ENCODE assay signal across 15 cellular contexts in the genomic region with DNA sequence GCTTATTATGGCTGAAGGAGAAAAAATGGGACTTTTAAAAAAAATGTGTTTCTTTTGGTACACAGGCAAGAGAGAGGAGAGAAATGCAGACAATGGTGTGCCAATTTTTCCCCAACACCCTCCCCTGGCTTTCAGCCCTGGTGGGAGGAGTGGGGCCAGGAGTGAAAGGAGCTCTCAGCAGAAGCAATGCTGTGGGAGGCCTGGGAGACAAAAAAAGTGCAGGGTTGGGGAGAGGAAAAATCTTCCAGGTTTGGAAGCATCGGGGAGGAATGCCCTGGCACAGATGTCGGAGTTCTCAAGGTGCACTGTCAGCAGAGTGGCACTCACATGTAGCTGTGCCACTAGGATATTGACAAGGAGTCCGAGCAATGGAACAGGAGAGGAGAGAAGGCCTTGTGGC.
"Had no signal": no experiment of that assay in that cellular context is flagged by ENCODE, and none has a peak within 500 bp of the region (broad histone marks: within the 10 kb centered on the region; RNA-seq: fewer than 3 reads in every experiment).

No MANE protein-coding gene starts in this region.

- H3K27ac ChIP-seq: epithelial cell of prostate, gastroesophageal sphincter, neutrophil, right atrium auricular region, skin epidermis, uterus had no signal

- ATAC-seq: gastroesophageal sphincter had no signal

- H3K9me3 Mint-ChIP-seq: activated naive CD4-positive, alpha-beta T cell treated with anti-CD3 and anti-CD28 coated beads, Interleukin-2, amount 50 U/mL, for 24 hours; central memory CD8-positive, alpha-beta T cell; mesothelial cell of epicardium had no signal

- H3K4me3 ChIP-seq: gastroesophageal sphincter, right atrium auricular region, skin epidermis, uterus had no signal

- DNase-seq: activated CD4-positive, alpha-beta T cell treated with anti-CD3 and anti-CD28 coated beads, Interleukin-2, amount 50 U/mL, for 1 hour; activated CD4-positive, CD25-positive, alpha-beta regulatory T cell; activated T-cell treated with anti-CD3 and anti-CD28 coated beads, Interleukin-2, amount 50 U/mL, for 1 hour; cortex of kidney; effector CD8-positive, alpha-beta T cell; hippocampal formation; uterus had no signal

- H3K27ac Mint-ChIP-seq: activated naive CD4-positive, alpha-beta T cell treated with anti-CD3 and anti-CD28 coated beads, Interleukin-2, amount 50 U/mL, for 24 hours; mesothelial cell of epicardium had no signal

- H3K36me3 Mint-ChIP-seq: activated naive CD4-positive, alpha-beta T cell treated with anti-CD3 and anti-CD28 coated beads, Interleukin-2, amount 50 U/mL, for 24 hours; mesothelial cell of epicardium had no signal

- H3K9me3 ChIP-seq: gastroesophageal sphincter, neutrophil, right atrium auricular region, uterus had no signal

- H3K4me1 ChIP-seq: right atrium auricular region, uterus had no signal

- H3K4me3 Mint-ChIP-seq: activated naive CD4-positive, alpha-beta T cell treated with anti-CD3 and anti-CD28 coated beads, Interleukin-2, amount 50 U/mL, for 24 hours; central memory CD8-positive, alpha-beta T cell; mesothelial cell of epicardium had no signal

- H3K27me3 ChIP-seq: right atrium auricular region had no signal

- H3K36me3 ChIP-seq: gastroesophageal sphincter, neutrophil, right atrium auricular region, uterus had no signal
